2 cellular contexts compared by ENCODE assay signal in genomic region chr10:70125918-70126590, GRCh38.
TF ChIP-seq lines count a peak whose summit lies in the region.

No MANE protein-coding gene starts in this region.

TF ChIP-seq in HepG2, 621 proteins besides CTCF, POLR2A, EP300 and RAD21:
- TF ChIP-seq AGO2 (optimal IDR thresholded peaks at IDR 0.05; ENCODE audit: low read depth, low read length) (peak; percentile 32), SCMH1 (CRISPR knock-in tag; IDR thresholded peaks at IDR 0.05; ENCODE audit: borderline replicate concordance) (no peak)

TF ChIP-seq in GM12878, 131 proteins besides CTCF, POLR2A, EP300 and RAD21:
- TF ChIP-seq ZZZ3 (IDR thresholded peaks at IDR 0.05; ENCODE audit: control insufficient read depth, insufficient read length, low read depth) (no peak), SREBF1 (IDR thresholded peaks at IDR 0.05; ENCODE audit: low read length) (no peak), MEF2A (IDR thresholded peaks at IDR 0.05; ENCODE audit: insufficient read depth, low read depth, low read length) (no peak), RUNX3 (IDR thresholded peaks at IDR 0.05; ENCODE audit: low read length) (0 out of 2 replicates have a peak, but pooled peaks have one; percentile 11), PKNOX1 (IDR thresholded peaks at IDR 0.05) (no peak), EED (IDR thresholded peaks at IDR 0.05; ENCODE audit: low read depth) (no peak), CHD2 (IDR thresholded peaks at IDR 0.05; ENCODE audit: borderline replicate concordance, low read depth, low read length) (no peak), PAX8 (IDR thresholded peaks at IDR 0.05) (no peak), CHD1 (IDR thresholded peaks at IDR 0.05; ENCODE audit: low read depth, low read length) (no peak), YBX1 (IDR thresholded peaks at IDR 0.05) (no peak), TCF12 (IDR thresholded peaks at IDR 0.05; ENCODE audit: low read depth, low read length) (peak; percentile 54; the same call in 1 of the 2 replicates), PBX3 (IDR thresholded peaks at IDR 0.05; ENCODE audit: insufficient replicate concordance, low read depth, low read length) (no peak), TCF7 (IDR thresholded peaks at IDR 0.05; ENCODE audit: borderline replicate concordance) (no peak), SPI1 (IDR thresholded peaks at IDR 0.05; ENCODE audit: borderline replicate concordance, insufficient read depth, low read depth, low read length) (peak; percentile 23; the same call in 1 of the 2 replicates), IRF3 (IDR thresholded peaks at IDR 0.05) (no peak), KLF5 (IDR thresholded peaks at IDR 0.05; ENCODE audit: partially characterized antibody) (no peak), CHD4 (IDR thresholded peaks at IDR 0.05) (no peak)
